Comparison of ENCODE assay signal across 1 cellular context in genomic region chr3:197516890-197517606, GRCh38.
TF ChIP-seq lines count a peak whose summit lies in the region.
"Not testable (repeated sequence)": the region's sequence is repeated elsewhere in the genome, so short reads cannot be mapped to it uniquely, and the experiment has no call there.

No MANE protein-coding gene starts in this region.

TF ChIP-seq in HepG2, 621 proteins besides CTCF, POLR2A, EP300 and RAD21:
- TF ChIP-seq KDM1A (CRISPR knock-in tag; IDR thresholded peaks at IDR 0.05) (peak; percentile 79; the same call in 1 of the 2 replicates), ZNF768 (CRISPR knock-in tag; IDR thresholded peaks at IDR 0.05) (peak; percentile 99), ETV5 (CRISPR knock-in tag; IDR thresholded peaks at IDR 0.05; ENCODE audit: borderline replicate concordance) (peak; percentile 29; the same call in 1 of the 2 replicates), KDM5B (CRISPR knock-in tag; IDR thresholded peaks at IDR 0.05; ENCODE audit: borderline replicate concordance) (0 out of 2 replicates have a peak, but pooled peaks have one; percentile 30), ADNP (CRISPR knock-in tag; IDR thresholded peaks at IDR 0.05) (peak; percentile 80), ZMYM3 (CRISPR knock-in tag; IDR thresholded peaks at IDR 0.05) (peak; percentile 95), HNF4A (CRISPR knock-in tag; IDR thresholded peaks at IDR 0.05) (peak; percentile 30; the same call in 1 of the 2 replicates), GABPA (CRISPR knock-in tag; IDR thresholded peaks at IDR 0.05; ENCODE audit: low read depth) (peak; percentile 18; the same call in 1 of the 2 replicates), ZBTB38 (CRISPR knock-in tag; IDR thresholded peaks at IDR 0.05) (0 out of 2 replicates have a peak, but pooled peaks have one; percentile 3), ZFP36 (IDR thresholded peaks at IDR 0.05; ENCODE audit: borderline replicate concordance, low read depth, low read length, partially characterized antibody) (peak; percentile 63), RCOR2 (CRISPR knock-in tag; IDR thresholded peaks at IDR 0.05) (peak; percentile 65; the same call in 1 of the 2 replicates), SALL1 (CRISPR knock-in tag; IDR thresholded peaks at IDR 0.05) (0 out of 2 replicates have a peak, but pooled peaks have one; percentile 18)
- TF ChIP-seq, protein P1, sequence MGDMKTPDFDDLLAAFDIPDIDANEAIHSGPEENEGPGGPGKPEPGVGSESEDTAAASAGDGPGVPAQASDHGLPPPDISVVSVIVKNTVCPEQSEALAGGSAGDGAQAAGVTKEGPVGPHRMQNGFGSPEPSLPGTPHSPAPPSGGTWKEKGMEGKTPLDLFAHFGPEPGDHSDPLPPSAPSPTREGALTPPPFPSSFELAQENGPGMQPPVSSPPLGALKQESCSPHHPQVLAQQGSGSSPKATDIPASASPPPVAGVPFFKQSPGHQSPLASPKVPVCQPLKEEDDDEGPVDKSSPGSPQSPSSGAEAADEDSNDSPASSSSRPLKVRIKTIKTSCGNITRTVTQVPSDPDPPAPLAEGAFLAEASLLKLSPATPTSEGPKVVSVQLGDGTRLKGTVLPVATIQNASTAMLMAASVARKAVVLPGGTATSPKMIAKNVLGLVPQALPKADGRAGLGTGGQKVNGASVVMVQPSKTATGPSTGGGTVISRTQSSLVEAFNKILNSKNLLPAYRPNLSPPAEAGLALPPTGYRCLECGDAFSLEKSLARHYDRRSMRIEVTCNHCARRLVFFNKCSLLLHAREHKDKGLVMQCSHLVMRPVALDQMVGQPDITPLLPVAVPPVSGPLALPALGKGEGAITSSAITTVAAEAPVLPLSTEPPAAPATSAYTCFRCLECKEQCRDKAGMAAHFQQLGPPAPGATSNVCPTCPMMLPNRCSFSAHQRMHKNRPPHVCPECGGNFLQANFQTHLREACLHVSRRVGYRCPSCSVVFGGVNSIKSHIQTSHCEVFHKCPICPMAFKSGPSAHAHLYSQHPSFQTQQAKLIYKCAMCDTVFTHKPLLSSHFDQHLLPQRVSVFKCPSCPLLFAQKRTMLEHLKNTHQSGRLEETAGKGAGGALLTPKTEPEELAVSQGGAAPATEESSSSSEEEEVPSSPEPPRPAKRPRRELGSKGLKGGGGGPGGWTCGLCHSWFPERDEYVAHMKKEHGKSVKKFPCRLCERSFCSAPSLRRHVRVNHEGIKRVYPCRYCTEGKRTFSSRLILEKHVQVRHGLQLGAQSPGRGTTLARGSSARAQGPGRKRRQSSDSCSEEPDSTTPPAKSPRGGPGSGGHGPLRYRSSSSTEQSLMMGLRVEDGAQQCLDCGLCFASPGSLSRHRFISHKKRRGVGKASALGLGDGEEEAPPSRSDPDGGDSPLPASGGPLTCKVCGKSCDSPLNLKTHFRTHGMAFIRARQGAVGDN (CRISPR knock-in tag; IDR thresholded peaks at IDR 0.05): peak; percentile 41; the same call in 1 of the 2 replicates
- not testable (repeated sequence) for TF ChIP-seq GABPA (IDR thresholded peaks at IDR 0.05; ENCODE audit: low read depth, low read length)
TF ChIP-seq in HepG2: peak in this region for 13; not testable (repeated sequence) for 608.
